20 cellular contexts compared by ENCODE assay signal in genomic region chr6:12506211-12506610, GRCh38.
A peak's percentile ranks its signal among the peaks of the same experiment; 100 is the strongest.
DNase-seq lines count a peak whose midpoint lies in the region; ATAC-seq, FAIRE-seq and TF ChIP-seq lines count a peak whose summit lies in the region.
"Had no signal": no experiment of that assay in that cellular context is flagged by ENCODE, and none has a peak within 500 bp of the region (broad histone marks: within the 10 kb centered on the region; RNA-seq: fewer than 3 reads in every experiment).

No MANE protein-coding gene starts in this region.

- H3K27ac ChIP-seq in epithelial cell of prostate (no peak overlapping the region), keratinocyte (ENCODE audit: control insufficient read depth, insufficient read depth, low read length) (no peak overlapping the region), adrenal gland (no peak overlapping the region)

- WGBS in adrenal gland, 4 donors = 90 to 97% (median 93%) methylated on average over 2 of the region's 2 CpGs

- H2AFZ ChIP-seq in keratinocyte (ENCODE audit: control insufficient read depth, low read length) = no peak overlapping the region
- H2AFZ ChIP-seq: GM23338 had no signal

- TF ChIP-seq POLR2A in adrenal gland (IDR thresholded peaks at IDR 0.05) = no peak

- H3K4me1 ChIP-seq in keratinocyte (ENCODE audit: control insufficient read depth, extremely low read depth, insufficient read depth, low read length) (peaks cover 13% of the 10 kb centered on the region), adrenal gland (replicated peaks in 1 of 2) (peaks cover 0 to 3% of the 10 kb centered on the region in 2 donors)

- H3K4me3 ChIP-seq in bronchial epithelial cell (ENCODE audit: low read depth, low read length) (no peak overlapping the region), keratinocyte (ENCODE audit: control insufficient read depth in 2 of 3, extremely low read depth in 1 of 3, insufficient read depth in 2 of 3, low read depth in 1 of 3, low read length in 3 of 3) (no peak overlapping the region), adrenal gland (no peak overlapping the region)
- H3K4me3 ChIP-seq: A549, GM23338 had no signal

- no peak overlapping the region for H3K9ac ChIP-seq in keratinocyte (ENCODE audit: control insufficient read depth, extremely low read depth, insufficient read depth, low read length)

- H4K20me1 ChIP-seq in keratinocyte (ENCODE audit: control insufficient read depth, extremely low read depth, insufficient read depth, low read length) = no peaks in the 10 kb centered on the region

- DNase-seq in bronchial epithelial cell (ENCODE audit: low read depth) = peak; percentile 75
- DNase-seq in epithelial cell of prostate (ENCODE audit: low read depth, low spot score) = peak; percentile 37
- no peak for DNase-seq in keratinocyte (ENCODE audit: low read depth, low spot score)
- DNase-seq in NCI-H187 (lab: John Stamatoyannopoulos, UW) = no peak
- no peak for DNase-seq in adrenal gland
- DNase-seq: 8988T; C1 segment of cervical spinal cord; Calu3; CD4-positive, alpha-beta memory T cell; COR-L47; DMS53; DMS79 treated with DMSO at 0.1 percent for 48 hours; GF-D8; H9 had no signal

- H3K9me3 ChIP-seq in keratinocyte (ENCODE audit: control insufficient read depth, low read depth, low read length) = no peaks in the 10 kb centered on the region
- no peaks in the 10 kb centered on the region for H3K9me3 ChIP-seq in adrenal gland (replicated peaks in 1 of 3)
- H3K9me3 ChIP-seq: A549 had no signal

- intact Hi-C loops in adrenal gland (cut with DNase I) = no loop called here

- peak overlapping the region; percentile 13 for H3K4me2 ChIP-seq in keratinocyte (ENCODE audit: control insufficient read depth, extremely low read depth, insufficient read depth, low read depth, low read length)
- H3K4me2 ChIP-seq: A549, GM23338 had no signal

- no peaks in the 10 kb centered on the region for H3K9me1 ChIP-seq in keratinocyte (ENCODE audit: control insufficient read depth, extremely low read depth, insufficient read depth, low read length)

- dilution Hi-C loops in keratinocyte (cut with MboI; ENCODE audit: extremely low pct_ligation_motif_present, low sequenced_read_pairs) = no loop called here

- H3K79me2 ChIP-seq in keratinocyte (ENCODE audit: control insufficient read depth, insufficient read depth, low read length) = no peaks in the 10 kb centered on the region

- no peak for ATAC-seq in HG02870 (IDR thresholded peaks at IDR 0.05; ENCODE audit: unreplicated experiment)
- ATAC-seq: A549, GM23338, HCT116 had no signal

- H3K36me3 ChIP-seq in bronchial epithelial cell (ENCODE audit: control insufficient read depth, insufficient read depth, low read length) (no peaks in the 10 kb centered on the region), keratinocyte (ENCODE audit: control insufficient read depth in 2 of 2, extremely low read depth in 1 of 2, insufficient read depth in 2 of 2, low read length in 2 of 2) (no peaks in the 10 kb centered on the region), adrenal gland (replicated peaks in 1 of 2) (no peaks in the 10 kb centered on the region)

- H3K27me3 ChIP-seq in bronchial epithelial cell (ENCODE audit: control insufficient read depth, insufficient read depth, low read length) = no peaks in the 10 kb centered on the region
- H3K27me3 ChIP-seq in keratinocyte (ENCODE audit: control insufficient read depth, extremely low read depth, insufficient read depth, low read length) = no peaks in the 10 kb centered on the region
- H3K27me3 ChIP-seq in adrenal gland = no peaks in the 10 kb centered on the region

- no peak for TF ChIP-seq CTCF in bronchial epithelial cell (IDR thresholded peaks at IDR 0.05; ENCODE audit: insufficient read depth, low read length, severe bottlenecking)
- TF ChIP-seq CTCF in keratinocyte (optimal IDR thresholded peaks at IDR 0.05 in 1 of 3, IDR thresholded peaks at IDR 0.05 in 1 of 3, conservative IDR thresholded peaks at IDR 0.05 in 1 of 3; ENCODE audit: extremely low read depth in 1 of 3, insufficient read depth in 2 of 3, low read length in 3 of 3) = no peak
- TF ChIP-seq CTCF in adrenal gland (IDR thresholded peaks at IDR 0.05) = no peak

- no peak for FAIRE-seq in bronchial epithelial cell (lab: Jason Lieb, UNC)
- FAIRE-seq in keratinocyte (lab: Jason Lieb, UNC) = peak; percentile 55
- FAIRE-seq: A549, GM12891, GM18507 had no signal

Comparison
In these comparisons a context has a peak if more than half of its experiments do, and no peak if none do; other contexts are left out.
1. DNase-seq: peak in bronchial epithelial cell (single experiment) and epithelial cell of prostate (single experiment); none in keratinocyte (single experiment), NCI-H187 (0 of 2) and adrenal gland (0 of 7).